In genomic region chr3:184380627-184381260, GRCh38 we compare ENCODE assay signal across 8 cellular contexts. TPM values are rescaled to one million over a fixed set of nuclear protein-coding genes. Genes with fewer than 3 reads are reported as not detected.
A peak's percentile ranks its signal among the peaks of the same experiment; 100 is the strongest.
DNase-seq lines count a peak whose midpoint lies in the region; ATAC-seq, FAIRE-seq and TF ChIP-seq lines count a peak whose summit lies in the region.

No MANE protein-coding gene starts in this region.

- peak overlapping the region; percentile 70 for H3K4me3 ChIP-seq in A549

- CTCF ChIA-PET in A549 (lab: Yijun Ruan, JAX): interaction anchor here (1.4 kb wide), 1 partner anchor 9 kb away, joined by 9 read pairs; no protein-coding TSS in a partner anchor

- WGBS in A549 (ENCODE audit: missing lambda C conversion rate): 76% methylated on average over 4 of the region's 42 CpGs

- H3K4me1 Mint-ChIP-seq in effector memory CD8-positive, alpha-beta T cell (ENCODE audit: low read depth in 2 of 2): peaks cover 9 to 14% of the 10 kb centered on the region in 2 donors
- peaks cover 0 to 20% of the 10 kb centered on the region in 2 donors for H3K4me1 Mint-ChIP-seq in natural killer cell

- ATAC-seq in A549 (0 out of 6 replicates have a peak, but pooled peaks of 1 of the 2 experiments have one; percentile 32), natural killer cell (peak in 2 of 3 donors; percentile 60 to 71)
- peak; percentile 58 for ATAC-seq in effector memory CD8-positive, alpha-beta T cell (replicated peaks)

- peaks cover 81 to 93% of the 10 kb centered on the region in 2 donors for H3K27me3 Mint-ChIP-seq in effector memory CD8-positive, alpha-beta T cell
- H3K27me3 Mint-ChIP-seq in natural killer cell (ENCODE audit: low read depth in 2 of 2): peaks cover 37 to 68% of the 10 kb centered on the region in 2 donors

- H3K9me3 Mint-ChIP-seq in effector memory CD8-positive, alpha-beta T cell: no peaks in the 10 kb centered on the region
- no peaks in the 10 kb centered on the region for H3K9me3 Mint-ChIP-seq in natural killer cell

- no peak for TF ChIP-seq EP300 in A549 (IDR thresholded peaks at IDR 0.05)

- intact Hi-C loops in natural killer cell (cut with micrococcal nuclease): no loop called here

- no peak for FAIRE-seq in A549 (lab: Jason Lieb, UNC)

- POLR2A ChIA-PET in A549 (lab: Yijun Ruan, JAX): no interaction called here

- no peak for TF ChIP-seq CTCF in A549 (IDR thresholded peaks at IDR 0.05)
- no peak for TF ChIP-seq CTCF in natural killer cell (IDR thresholded peaks at IDR 0.05)

- peak overlapping the region; percentile 100 for H3K4me2 ChIP-seq in A549

- no peak for TF ChIP-seq POLR2A in A549 (IDR thresholded peaks at IDR 0.05; ENCODE audit: low read length)

- H3K27ac ChIP-seq in A549: peak overlapping the region; percentile 63 to 84; a peak in 4 of 6 replicates

- H3K9me3 ChIP-seq in A549: no peaks in the 10 kb centered on the region

- 0 out of 3 replicates have a peak, but pooled peaks cover 4% of the 10 kb centered on the region for H3K4me1 ChIP-seq in A549

- no peak for TF ChIP-seq RAD21 in A549 (conservative IDR thresholded peaks at IDR 0.05 in 1 of 2, IDR thresholded peaks at IDR 0.05 in 1 of 2)

- H3K4me3 Mint-ChIP-seq in effector memory CD8-positive, alpha-beta T cell: peak overlapping the region; percentile 60 to 62
- peak overlapping the region; percentile 71 for H3K4me3 Mint-ChIP-seq in natural killer cell

- H3K27ac Mint-ChIP-seq in effector memory CD8-positive, alpha-beta T cell: no peak overlapping the region
- H3K27ac Mint-ChIP-seq in natural killer cell: no peak overlapping the region

- DNase-seq in A549 (ENCODE audit: low read depth in 1 of 2, low spot score in 1 of 2) (no peak), HuH-7 (ENCODE audit: low spot score) (peak; percentile 47), natural killer cell (no peak), NCI-H526 (lab: John Stamatoyannopoulos, UW) (no peak), putamen (ENCODE audit: low spot score) (no peak), T-helper 2 cell (no peak)
- DNase-seq in effector memory CD8-positive, alpha-beta T cell: peak in 1 of 3 experiments; percentile 13
- no peak for DNase-seq in stimulated activated CD4-positive, alpha-beta T cell treated with anti-CD3 and anti-CD28 coated beads, Interleukin-4, amount 100 ng/mL, for 1 hour

- peaks cover 2% of the 10 kb centered on the region for H3K36me3 Mint-ChIP-seq in effector memory CD8-positive, alpha-beta T cell (ENCODE audit: insufficient read depth)
- H3K36me3 Mint-ChIP-seq in natural killer cell: no peaks in the 10 kb centered on the region

TF ChIP-seq in A549, 52 proteins besides CTCF, POLR2A, EP300 and RAD21:
- no peak for TF ChIP-seq ATOH8 (CRISPR knock-in tag; IDR thresholded peaks at IDR 0.05; ENCODE audit: low read depth)
- TF ChIP-seq CHD4 (IDR thresholded peaks at IDR 0.05; ENCODE audit: borderline replicate concordance): no peak
- TF ChIP-seq SMC3 (IDR thresholded peaks at IDR 0.05): no peak
- TF ChIP-seq SREBF2 (IDR thresholded peaks at IDR 0.05): no peak
- no peak for TF ChIP-seq HMGXB4 (CRISPR knock-in tag; IDR thresholded peaks at IDR 0.05; ENCODE audit: borderline replicate concordance)
- no peak for TF ChIP-seq CBX2 (IDR thresholded peaks at IDR 0.05; ENCODE audit: borderline replicate concordance, low read depth)
- TF ChIP-seq RCOR1 (IDR thresholded peaks at IDR 0.05; ENCODE audit: low read depth, low read length): no peak
- no peak for TF ChIP-seq POLR2AphosphoS2 (conservative IDR thresholded peaks at IDR 0.05; ENCODE audit: low read length)
- TF ChIP-seq HOXB13 (CRISPR knock-in tag; IDR thresholded peaks at IDR 0.05; ENCODE audit: low read depth): no peak
- TF ChIP-seq MAX (IDR thresholded peaks at IDR 0.05): no peak
- TF ChIP-seq CHD2 (IDR thresholded peaks at IDR 0.05; ENCODE audit: low read length, partially characterized antibody): no peak
- TF ChIP-seq CBX8 (IDR thresholded peaks at IDR 0.05): no peak
- TF ChIP-seq ZC3H11A (IDR thresholded peaks at IDR 0.05): no peak
- TF ChIP-seq KDM1A (IDR thresholded peaks at IDR 0.05; ENCODE audit: low read depth): no peak
- no peak for TF ChIP-seq FOXS1 (CRISPR knock-in tag; IDR thresholded peaks at IDR 0.05)
- no peak for TF ChIP-seq JUNB (IDR thresholded peaks at IDR 0.05)

RNA-seq across cellular contexts. Expression of gene CHRD, which starts 0.9 kb away (rescaled TPM):
- polyA plus RNA-seq in A549 (2011; rRNA removed) (0.12 and 0.19 TPM in 2 replicates), A549 (2017; fragmentation: RNase III; extraction: RNeasy Plus Mini Kit Qiagen cat#74134 plus additional on column Dnase treatment) (0.13 to 0.32 TPM (median 0.14 TPM) in 3 replicates)
- polyA plus RNA-seq in A549 (2012; cell fraction: cytosol; rRNA removed): 0.12 and 0.21 TPM in 2 replicates
- polyA plus RNA-seq in A549 (2012; cell fraction: nucleus; rRNA removed): 1.1 and 1.9 TPM in 2 replicates
- polyA minus RNA-seq in A549 (2011; rRNA and poly(A)+ RNA removed): 0.21 and 0.29 TPM in 2 replicates
- total RNA-seq in natural killer cell: under 1 TPM in 1 of 3 donors, not detected in 2; 0.78 TPM

RNA-seq across cellular contexts. Expression of gene THPO, which starts 2.7 kb away (rescaled TPM):
- polyA plus RNA-seq in A549 (2011; rRNA removed) (0.06 and 0.09 TPM in 2 replicates), A549 (2017; fragmentation: RNase III; extraction: RNeasy Plus Mini Kit Qiagen cat#74134 plus additional on column Dnase treatment) (not detected in 3 replicates)
- 0.03 and 0.05 TPM in 2 replicates for polyA plus RNA-seq in A549 (2012; cell fraction: cytosol; rRNA removed)
- polyA plus RNA-seq in A549 (2012; cell fraction: nucleus; rRNA removed): 0.06 and 0.13 TPM in 2 replicates
- polyA minus RNA-seq in A549 (2011; rRNA and poly(A)+ RNA removed): not detected in 2 replicates
- not detected for total RNA-seq in natural killer cell

RNA-seq across cellular contexts. Expression of gene POLR2H, which starts 19.2 kb away (rescaled TPM):
- polyA plus RNA-seq in A549 (2011; rRNA removed) (112 and 127 TPM in 2 replicates), A549 (2017; fragmentation: RNase III; extraction: RNeasy Plus Mini Kit Qiagen cat#74134 plus additional on column Dnase treatment) (98.9 to 104 TPM (median 103 TPM) in 3 replicates)
- polyA plus RNA-seq in A549 (2012; cell fraction: cytosol; rRNA removed): 105 and 149 TPM in 2 replicates
- 99.6 and 204 TPM in 2 replicates for polyA plus RNA-seq in A549 (2012; cell fraction: nucleus; rRNA removed)
- 46.1 and 47.9 TPM in 2 replicates for polyA minus RNA-seq in A549 (2011; rRNA and poly(A)+ RNA removed)
- 10 to 100 TPM; 33.0 to 49.8 (median 41.1) TPM for total RNA-seq in natural killer cell

RNA-seq across cellular contexts. Expression of gene CLCN2, which starts 19.3 kb away (rescaled TPM):
- 2.2 and 2.7 TPM in 2 replicates for polyA plus RNA-seq in A549 (2011; rRNA removed)
- polyA plus RNA-seq in A549 (2012; cell fraction: cytosol; rRNA removed): 6.2 and 7.9 TPM in 2 replicates
- 28.7 and 33.9 TPM in 2 replicates for polyA plus RNA-seq in A549 (2012; cell fraction: nucleus; rRNA removed)
- polyA plus RNA-seq in A549 (2017; fragmentation: RNase III; extraction: RNeasy Plus Mini Kit Qiagen cat#74134 plus additional on column Dnase treatment): 4.4 to 5.4 TPM (median 4.9 TPM) in 3 replicates
- polyA minus RNA-seq in A549 (2011; rRNA and poly(A)+ RNA removed): 6.0 and 9.3 TPM in 2 replicates
- total RNA-seq in natural killer cell: 1 to 10 TPM; 7.8 to 8.2 (median 8.1) TPM

RNA-seq across cellular contexts. Expression of gene FAM131A, which starts 43.3 kb away (rescaled TPM):
- polyA plus RNA-seq in A549 (2011; rRNA removed) (5.2 and 5.7 TPM in 2 replicates), A549 (2017; fragmentation: RNase III; extraction: RNeasy Plus Mini Kit Qiagen cat#74134 plus additional on column Dnase treatment) (5.4 to 6.1 TPM (median 6.0 TPM) in 3 replicates)
- 10.1 and 10.2 TPM in 2 replicates for polyA plus RNA-seq in A549 (2012; cell fraction: cytosol; rRNA removed)
- polyA plus RNA-seq in A549 (2012; cell fraction: nucleus; rRNA removed): 11.2 and 16.5 TPM in 2 replicates
- polyA minus RNA-seq in A549 (2011; rRNA and poly(A)+ RNA removed): 6.0 and 7.8 TPM in 2 replicates
- 1 to 10 TPM; 6.9 to 8.8 (median 8.5) TPM for total RNA-seq in natural killer cell
